In the genomic region with DNA sequence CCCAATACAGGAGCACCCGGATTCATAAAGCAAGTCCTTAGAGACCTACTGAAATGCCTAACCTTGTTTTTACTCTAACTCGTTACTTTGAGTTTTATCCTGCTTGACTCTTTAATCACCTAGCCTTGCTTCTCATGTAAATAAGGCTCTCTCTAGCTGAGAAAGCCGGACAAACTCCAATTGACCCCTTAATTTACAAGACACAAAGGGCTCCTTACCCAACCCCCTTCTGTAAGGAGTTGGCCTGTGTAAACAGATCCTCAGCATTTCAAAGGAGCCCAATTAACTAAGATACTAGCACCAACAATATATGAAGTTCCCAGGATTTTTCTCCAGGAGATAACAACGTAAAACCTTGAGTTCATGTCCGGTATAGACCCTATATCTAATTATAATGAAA, we compare ENCODE assay signal across 24 cellular contexts.
"Had no signal": no experiment of that assay in that cellular context is flagged by ENCODE, and none has a peak within 500 bp of the region (broad histone marks: within the 10 kb centered on the region; RNA-seq: fewer than 3 reads in every experiment).

No MANE protein-coding gene starts in this region.

- H3K27ac Mint-ChIP-seq: natural killer cell; progenitor cell of endocrine pancreas; stimulated activated naive B cell treated with anti-CD40 and anti-IgM and Interleukin-4, amounts not matched to agents 10 μg/mL and 1 μg/mL and 100 μg/mL, for 72 hours; stimulated activated naive CD8-positive, alpha-beta T cell treated with anti-CD3 and anti-CD28 coated beads, Interleukin-15, Interleukin-2, amounts not matched to agents 100 ng/mL and 50 ng/mL, for 24 hours had no signal

- H3K9me3 Mint-ChIP-seq: natural killer cell; stimulated activated naive CD8-positive, alpha-beta T cell treated with anti-CD3 and anti-CD28 coated beads, Interleukin-15, Interleukin-2, amounts not matched to agents 100 ng/mL and 50 ng/mL, for 24 hours had no signal

- H3K4me3 Mint-ChIP-seq: natural killer cell; neural crest cell; stimulated activated naive B cell treated with anti-CD40 and anti-IgM and Interleukin-4, amounts not matched to agents 10 μg/mL and 1 μg/mL and 100 μg/mL, for 72 hours; stimulated activated naive CD8-positive, alpha-beta T cell treated with anti-CD3 and anti-CD28 coated beads, Interleukin-15, Interleukin-2, amounts not matched to agents 100 ng/mL and 50 ng/mL, for 24 hours had no signal

- H3K4me3 ChIP-seq: coronary artery, esophagus squamous epithelium, heart right ventricle, lower lobe of right lung, right lobe of liver, thoracic aorta, tibial nerve, upper lobe of left lung had no signal

- DNase-seq: dermis blood vessel endothelial cell; effector memory CD4-positive, alpha-beta T cell; erythroblast; esophagus squamous epithelium; foreskin melanocyte; glutamatergic neuron; heart right ventricle; hippocampal formation; left ventricle myocardium superior; lower lobe of right lung; natural killer cell; right lobe of liver; small intestine; stimulated activated CD4-positive, alpha-beta T cell treated with anti-CD3 and anti-CD28 coated beads, Interleukin-15, amount 100 ng/mL, for 24 hours; stimulated activated CD4-positive, alpha-beta T cell treated with anti-CD3 and anti-CD28 coated beads, Interleukin-2, amount 100 ng/mL, for 48 hours; stimulated activated naive B cell treated with anti-CD40 and anti-IgM and Interleukin-4, amounts not matched to agents 10 μg/mL and 1 μg/mL and 100 μg/mL, for 72 hours; upper lobe of left lung had no signal

- H3K36me3 Mint-ChIP-seq: natural killer cell; stimulated activated naive B cell treated with anti-CD40 and anti-IgM and Interleukin-4, amounts not matched to agents 10 μg/mL and 1 μg/mL and 100 μg/mL, for 72 hours had no signal

- H3K27me3 Mint-ChIP-seq: progenitor cell of endocrine pancreas had no signal

- H3K79me2 ChIP-seq: parathyroid adenoma had no signal

- H3K27ac ChIP-seq: coronary artery, esophagus squamous epithelium, heart right ventricle, lower lobe of right lung, parathyroid adenoma, right lobe of liver, thoracic aorta, tibial nerve, upper lobe of left lung had no signal

- H3K4me1 ChIP-seq: esophagus squamous epithelium, heart right ventricle, lower lobe of right lung, parathyroid adenoma, right lobe of liver, tibial nerve, upper lobe of left lung had no signal

- H3K9me3 ChIP-seq: esophagus squamous epithelium, lower lobe of right lung, right lobe of liver, thoracic aorta, tibial nerve, upper lobe of left lung had no signal

- H3K4me1 Mint-ChIP-seq: natural killer cell; neural crest cell; stimulated activated naive B cell treated with anti-CD40 and anti-IgM and Interleukin-4, amounts not matched to agents 10 μg/mL and 1 μg/mL and 100 μg/mL, for 72 hours had no signal

- ATAC-seq: heart right ventricle; left ventricle myocardium superior; lower lobe of right lung; natural killer cell; right lobe of liver; stimulated activated naive B cell treated with anti-CD40 and anti-IgM and Interleukin-4, amounts not matched to agents 10 μg/mL and 1 μg/mL and 100 μg/mL, for 72 hours had no signal

- H2AFZ ChIP-seq: parathyroid adenoma had no signal

- H3K9ac ChIP-seq: parathyroid adenoma had no signal

- H3K36me3 ChIP-seq: esophagus squamous epithelium, heart right ventricle, lower lobe of right lung, right lobe of liver, thoracic aorta, tibial nerve, upper lobe of left lung had no signal

- H3K27me3 ChIP-seq: esophagus squamous epithelium, heart right ventricle, right lobe of liver, tibial nerve, upper lobe of left lung had no signal
